Comparison of ENCODE assay signal across 39 cellular contexts in the genomic region with DNA sequence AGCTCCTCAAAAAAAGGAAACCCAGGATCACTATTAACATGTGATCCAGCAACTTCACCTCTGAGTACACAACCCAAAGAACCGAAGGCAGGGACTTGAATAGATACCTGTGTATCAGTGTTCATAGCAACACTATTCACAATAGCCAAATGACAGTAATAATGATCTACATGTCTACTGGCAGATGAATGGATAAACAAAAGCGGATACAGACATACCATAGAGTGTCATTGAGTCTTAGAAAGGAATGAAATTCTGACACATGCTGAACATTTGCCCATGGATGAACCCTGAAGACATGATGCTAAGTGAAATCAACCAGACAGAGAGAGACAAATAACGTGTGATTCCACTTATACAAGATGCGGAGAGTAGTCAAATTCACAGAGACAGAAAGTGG.
"Had no signal": no experiment of that assay in that cellular context is flagged by ENCODE, and none has a peak within 500 bp of the region (broad histone marks: within the 10 kb centered on the region; RNA-seq: fewer than 3 reads in every experiment).

No MANE protein-coding gene starts in this region.

- H3K4me1 Mint-ChIP-seq: activated naive CD4-positive, alpha-beta T cell treated with anti-CD3 and anti-CD28 coated beads, Interleukin-2, amount 10 ng/mL, durations not matched to agents 7 days and 5 days; activated naive CD4-positive, alpha-beta T cell treated with anti-CD3 and anti-CD28 coated beads, Interleukin-2, amount 50 U/mL, for 24 hours; activated naive CD8-positive, alpha-beta T cell treated with anti-CD3 and anti-CD28 coated beads for 36 hours; activated naive CD8-positive, alpha-beta T cell treated with anti-CD3 and anti-CD28 coated beads, Interleukin-2, amount 10 ng/mL, durations not matched to agents 7 days and 5 days; activated naive CD8-positive, alpha-beta T cell treated with anti-CD3 and anti-CD28 coated beads, Interleukin-2, amount 50 U/mL, for 24 hours; activated T-helper 17 cell treated with anti-CD3 and anti-CD28 coated beads, Interleukin-2, amount 50 U/mL, for 72 hours; central memory CD8-positive, alpha-beta T cell had no signal

- FAIRE-seq: bronchial epithelial cell, colon had no signal

- H3K4me3 Mint-ChIP-seq: activated naive CD4-positive, alpha-beta T cell treated with anti-CD3 and anti-CD28 coated beads for 36 hours; activated naive CD4-positive, alpha-beta T cell treated with anti-CD3 and anti-CD28 coated beads, Interleukin-2, amount 10 ng/mL, durations not matched to agents 7 days and 5 days; activated naive CD4-positive, alpha-beta T cell treated with anti-CD3 and anti-CD28 coated beads, Interleukin-2, amount 50 U/mL, for 24 hours; activated naive CD8-positive, alpha-beta T cell; activated naive CD8-positive, alpha-beta T cell treated with anti-CD3 and anti-CD28 coated beads for 36 hours; activated naive CD8-positive, alpha-beta T cell treated with anti-CD3 and anti-CD28 coated beads, Interleukin-2, amount 10 ng/mL, durations not matched to agents 7 days and 5 days; activated naive CD8-positive, alpha-beta T cell treated with anti-CD3 and anti-CD28 coated beads, Interleukin-2, amount 50 U/mL, for 24 hours; activated T-cell treated with anti-CD3 and anti-CD28 coated beads, Interleukin-2, amount 50 U/mL, for 24 hours; activated T-cell treated with anti-CD3 and anti-CD28 coated beads, Interleukin-2, amount 50 U/mL, for 4 hours; activated T-cell treated with anti-CD3 and anti-CD28 coated beads, Interleukin-2, amount 50 U/mL, for 72 hours; activated T-helper 1 cell treated with anti-CD3 and anti-CD28 coated beads, Interleukin-12 subunit alpha, Interleukin-12 subunit beta, Interleukin-2, Interleukin-4 antibody, amounts not matched to agents 30 ng/mL and 10 ng/mL and 1 ng/mL, durations not matched to agents 14 hours and 24 hours and 36 hours; activated T-helper 17 cell treated with anti-CD3 and anti-CD28 coated beads, Interleukin-2, amount 50 U/mL, for 72 hours; brain; central memory CD8-positive, alpha-beta T cell had no signal

- H3K4me1 ChIP-seq: adrenal gland, ascending aorta, body of pancreas, breast epithelium had no signal

- H3K9me3 ChIP-seq: adrenal gland, ascending aorta, body of pancreas, breast epithelium had no signal

- H3K27me3 ChIP-seq: adrenal gland, ascending aorta, body of pancreas, brain microvascular endothelial cell, breast epithelium, cardiac muscle cell had no signal

- H3K36me3 Mint-ChIP-seq: activated naive CD4-positive, alpha-beta T cell treated with anti-CD3 and anti-CD28 coated beads, Interleukin-2, amount 10 ng/mL, durations not matched to agents 7 days and 5 days; activated naive CD4-positive, alpha-beta T cell treated with anti-CD3 and anti-CD28 coated beads, Interleukin-2, amount 50 U/mL, for 72 hours; activated naive CD8-positive, alpha-beta T cell treated with anti-CD3 and anti-CD28 coated beads, Interleukin-2, amount 10 ng/mL, durations not matched to agents 7 days and 5 days; brain had no signal

- DNase-seq: activated effector memory CD4-positive, alpha-beta T cell treated with anti-CD3 and anti-CD28 coated beads, Interleukin-2, amount 50 U/mL, for 16 hours; activated effector memory CD4-positive, alpha-beta T cell treated with Interleukin-2 at 50 U/mL for 16 hours; activated gamma-delta T cell; activated gamma-delta T cell treated with Interleukin-2 at 50 U/mL for 16 hours; activated naive CD4-positive, alpha-beta T cell; activated naive CD4-positive, alpha-beta T cell treated with anti-CD3 and anti-CD28 coated beads for 36 hours; activated naive CD4-positive, alpha-beta T cell treated with anti-CD3 and anti-CD28 coated beads, Interleukin-2, amount 10 ng/mL, durations not matched to agents 7 days and 5 days; activated naive CD4-positive, alpha-beta T cell treated with anti-CD3 and anti-CD28 coated beads, Interleukin-2, amount 50 U/mL, for 16 hours; activated naive CD4-positive, alpha-beta T cell treated with Interleukin-2 at 50 U/mL for 16 hours; activated naive CD8-positive, alpha-beta T cell treated with anti-CD3 and anti-CD28 coated beads for 36 hours; activated naive CD8-positive, alpha-beta T cell treated with anti-CD3 and anti-CD28 coated beads, Interleukin-2, amount 10 ng/mL, durations not matched to agents 7 days and 5 days; activated naive CD8-positive, alpha-beta T cell treated with anti-CD3 and anti-CD28 coated beads, Interleukin-2, amount 50 U/mL, for 24 hours; activated T-cell treated with anti-CD3 and anti-CD28 coated beads, Interleukin-2, amount 50 U/mL, for 24 hours; activated T-cell treated with anti-CD3 and anti-CD28 coated beads, Interleukin-2, amount 50 U/mL, for 4 hours; activated T-cell treated with anti-CD3 and anti-CD28 coated beads, Interleukin-2, amount 50 U/mL, for 48 hours; activated T-cell treated with anti-CD3 and anti-CD28 coated beads, Interleukin-2, amount 50 U/mL, for 72 hours; adrenal gland; amniotic stem cell; amygdala; anterior cingulate cortex; aorta; body of pancreas; brain microvascular endothelial cell; caudate nucleus; central memory CD4-positive, alpha-beta T cell; cerebellar nuclear complex had no signal

- H3K9me3 Mint-ChIP-seq: activated naive CD4-positive, alpha-beta T cell treated with anti-CD3 and anti-CD28 coated beads for 36 hours; activated naive CD4-positive, alpha-beta T cell treated with anti-CD3 and anti-CD28 coated beads, Interleukin-2, amount 50 U/mL, for 24 hours; activated naive CD8-positive, alpha-beta T cell treated with anti-CD3 and anti-CD28 coated beads, Interleukin-2, amount 50 U/mL, for 24 hours; activated T-cell treated with anti-CD3 and anti-CD28 coated beads, Interleukin-2, amount 50 U/mL, for 24 hours; activated T-helper 1 cell treated with anti-CD3 and anti-CD28 coated beads, Interleukin-12 subunit alpha, Interleukin-12 subunit beta, Interleukin-2, Interleukin-4 antibody, amounts not matched to agents 30 ng/mL and 10 ng/mL and 1 ng/mL, durations not matched to agents 14 hours and 24 hours and 36 hours; activated T-helper 2 cell treated with anti-CD3 and anti-CD28 coated beads, Interferon-gamma antibody, Interleukin-2, Interleukin-4, amounts not matched to agents 10 μg/mL and 5 μg/mL and 100 μg/mL, durations not matched to agents 14 hours and 24 hours and 36 hours had no signal

- H3K27me3 Mint-ChIP-seq: activated naive CD4-positive, alpha-beta T cell treated with anti-CD3 and anti-CD28 coated beads, Interleukin-2, amount 10 ng/mL, durations not matched to agents 7 days and 5 days; activated naive CD8-positive, alpha-beta T cell; activated naive CD8-positive, alpha-beta T cell treated with anti-CD3 and anti-CD28 coated beads for 36 hours; activated naive CD8-positive, alpha-beta T cell treated with anti-CD3 and anti-CD28 coated beads, Interleukin-2, amount 10 ng/mL, durations not matched to agents 7 days and 5 days; activated naive CD8-positive, alpha-beta T cell treated with anti-CD3 and anti-CD28 coated beads, Interleukin-2, amount 50 U/mL, for 24 hours; activated T-cell treated with anti-CD3 and anti-CD28 coated beads, Interleukin-2, amount 50 U/mL, for 24 hours; activated T-helper 17 cell treated with anti-CD3 and anti-CD28 coated beads, Interleukin-2, amount 50 U/mL, for 72 hours had no signal

- H3K4me3 ChIP-seq: adrenal gland, ascending aorta, body of pancreas, breast epithelium, cardiac muscle cell had no signal

- H3K27ac ChIP-seq: adrenal gland, ascending aorta, body of pancreas, brain microvascular endothelial cell, breast epithelium, cardiac muscle cell had no signal

- H3K36me3 ChIP-seq: adrenal gland, ascending aorta, brain microvascular endothelial cell, breast epithelium, cardiac muscle cell had no signal

- H3K27ac Mint-ChIP-seq: activated naive CD4-positive, alpha-beta T cell treated with anti-CD3 and anti-CD28 coated beads for 36 hours; activated naive CD4-positive, alpha-beta T cell treated with anti-CD3 and anti-CD28 coated beads, Interleukin-2, amount 10 ng/mL, durations not matched to agents 7 days and 5 days; activated naive CD4-positive, alpha-beta T cell treated with anti-CD3 and anti-CD28 coated beads, Interleukin-2, amount 50 U/mL, for 24 hours; activated naive CD4-positive, alpha-beta T cell treated with anti-CD3 and anti-CD28 coated beads, Interleukin-2, amount 50 U/mL, for 72 hours; activated naive CD8-positive, alpha-beta T cell; activated naive CD8-positive, alpha-beta T cell treated with anti-CD3 and anti-CD28 coated beads for 36 hours; activated naive CD8-positive, alpha-beta T cell treated with anti-CD3 and anti-CD28 coated beads, Interleukin-2, amount 10 ng/mL, durations not matched to agents 7 days and 5 days; activated naive CD8-positive, alpha-beta T cell treated with anti-CD3 and anti-CD28 coated beads, Interleukin-2, amount 50 U/mL, for 24 hours; activated T-cell treated with anti-CD3 and anti-CD28 coated beads, Interleukin-2, amount 50 U/mL, for 24 hours; activated T-cell treated with anti-CD3 and anti-CD28 coated beads, Interleukin-2, amount 50 U/mL, for 72 hours; activated T-helper 1 cell treated with anti-CD3 and anti-CD28 coated beads, Interleukin-12 subunit alpha, Interleukin-12 subunit beta, Interleukin-2, Interleukin-4 antibody, amounts not matched to agents 30 ng/mL and 10 ng/mL and 1 ng/mL, durations not matched to agents 14 hours and 24 hours and 36 hours; activated T-helper 17 cell treated with anti-CD3 and anti-CD28 coated beads, Interleukin-2, amount 50 U/mL, for 72 hours; activated T-helper 2 cell treated with anti-CD3 and anti-CD28 coated beads, Interferon-gamma antibody, Interleukin-2, Interleukin-4, amounts not matched to agents 10 μg/mL and 5 μg/mL and 100 μg/mL, durations not matched to agents 14 hours and 24 hours and 36 hours; brain had no signal

- ATAC-seq: activated naive CD4-positive, alpha-beta T cell treated with anti-CD3 and anti-CD28 coated beads, Interleukin-2, amount 50 U/mL, for 72 hours; activated naive CD8-positive, alpha-beta T cell treated with anti-CD3 and anti-CD28 coated beads, Interleukin-2, amount 50 U/mL, for 24 hours; activated T-cell treated with anti-CD3 and anti-CD28 coated beads, Interleukin-2, amount 50 U/mL, for 4 hours; activated T-cell treated with anti-CD3 and anti-CD28 coated beads, Interleukin-2, amount 50 U/mL, for 72 hours; activated T-helper 17 cell treated with anti-CD3 and anti-CD28 coated beads, Interleukin-2, amount 50 U/mL, for 72 hours; body of pancreas had no signal
